19 cellular contexts compared by ENCODE assay signal in genomic region chr3:4997946-4998345, GRCh38. TPM values are rescaled to one million over a fixed set of nuclear protein-coding genes. Genes with fewer than 3 reads are reported as not detected.
DNase-seq lines count a peak whose midpoint lies in the region; ATAC-seq, FAIRE-seq and TF ChIP-seq lines count a peak whose summit lies in the region.
"Had no signal": no experiment of that assay in that cellular context is flagged by ENCODE, and none has a peak within 500 bp of the region (broad histone marks: within the 10 kb centered on the region; RNA-seq: fewer than 3 reads in every experiment).

No MANE protein-coding gene starts in this region.

- no peak overlapping the region for H3K56ac ChIP-seq in IMR-90 (ENCODE audit: extremely low read depth, insufficient read depth, low read length)

- peak overlapping the region; percentile 49 for H3K27ac Mint-ChIP-seq in activated CD8-positive, alpha-beta T cell treated with anti-CD3 and anti-CD28 coated beads for 36 hours
- no peak overlapping the region for H3K27ac Mint-ChIP-seq in activated CD8-positive, alpha-beta T cell treated with anti-CD3 and anti-CD28 coated beads, Interleukin-2, amount 10 ng/mL, durations not matched to agents 7 days and 5 days
- peak overlapping the region; percentile 60 for H3K27ac Mint-ChIP-seq in dendritic cell treated with granulocyte-macrophage colony-stimulating factor and Interleukin-4, amounts not matched to agents 40 ng/mL and 50 ng/mL, for 4 days
- H3K27ac Mint-ChIP-seq: CD4-positive, CD25-positive, alpha-beta regulatory T cell had no signal

- no peaks in the 10 kb centered on the region for H3K79me1 ChIP-seq in IMR-90 (ENCODE audit: low read depth in 1 of 2, low read length in 2 of 2)

- no peak overlapping the region for H3K14ac ChIP-seq in IMR-90 (replicated peaks; ENCODE audit: low read depth, low read length)

- no peak overlapping the region for H2AK5ac ChIP-seq in IMR-90 (ENCODE audit: low read depth, low read length)

- no peak overlapping the region for H2BK5ac ChIP-seq in IMR-90 (ENCODE audit: low read depth, low read length, poor library complexity, severe bottlenecking)

- no peak overlapping the region for H3K18ac ChIP-seq in IMR-90 (ENCODE audit: low read depth, low read length)

- no peak overlapping the region for H3K9ac ChIP-seq in IMR-90 (ENCODE audit: low read depth, low read length)
- H3K9ac ChIP-seq: BLaER1 had no signal

- in situ Hi-C loops in IMR-90 (cut with MboI; ENCODE audit: low sequenced_read_pairs), result no loop called here

- no peak for TF ChIP-seq CTCF in activated CD8-positive, alpha-beta T cell treated with anti-CD3 and anti-CD28 coated beads for 36 hours (IDR thresholded peaks at IDR 0.05)
- TF ChIP-seq CTCF in A549 (IDR thresholded peaks at IDR 0.05) (no peak), IMR-90 (conservative IDR thresholded peaks at IDR 0.05; ENCODE audit: low read depth, low read length) (no peak)

- H4K5ac ChIP-seq in IMR-90 (ENCODE audit: low read depth, low read length), result no peak overlapping the region

- no peaks in the 10 kb centered on the region for H3K36me3 Mint-ChIP-seq in activated CD8-positive, alpha-beta T cell treated with anti-CD3 and anti-CD28 coated beads for 36 hours (ENCODE audit: low read depth)
- no peaks in the 10 kb centered on the region for H3K36me3 Mint-ChIP-seq in activated CD8-positive, alpha-beta T cell treated with anti-CD3 and anti-CD28 coated beads, Interleukin-2, amount 10 ng/mL, durations not matched to agents 7 days and 5 days (ENCODE audit: low read depth)
- H3K36me3 Mint-ChIP-seq in dendritic cell treated with granulocyte-macrophage colony-stimulating factor and Interleukin-4, amounts not matched to agents 40 ng/mL and 50 ng/mL, for 4 days (ENCODE audit: low read depth), result no peaks in the 10 kb centered on the region
- H3K36me3 Mint-ChIP-seq: CD4-positive, CD25-positive, alpha-beta regulatory T cell had no signal

- no peaks in the 10 kb centered on the region for H3K9me3 ChIP-seq in A549
- no peaks in the 10 kb centered on the region for H3K9me3 ChIP-seq in IMR-90 (ENCODE audit: control insufficient read depth, insufficient read depth, low read length)
- H3K9me3 ChIP-seq: BLaER1 had no signal

- no peak overlapping the region for H2BK15ac ChIP-seq in IMR-90 (ENCODE audit: low read depth, low read length)

- dilution Hi-C loops in IMR-90 (cut with HindIII; ENCODE audit: low sequenced_read_pairs, unreplicated experiment), result no loop called here

- no peak for FAIRE-seq in A549 (lab: Jason Lieb, UNC)
- FAIRE-seq: D721Med had no signal

- TF ChIP-seq POLR2A in A549 (IDR thresholded peaks at IDR 0.05; ENCODE audit: low read length), result no peak
- TF ChIP-seq POLR2A in IMR-90 (IDR thresholded peaks at IDR 0.05; ENCODE audit: low read depth, low read length), result no peak

- H3K4me1 Mint-ChIP-seq in activated CD8-positive, alpha-beta T cell treated with anti-CD3 and anti-CD28 coated beads for 36 hours (ENCODE audit: low read depth), result peaks cover 42% of the 10 kb centered on the region
- peaks cover 74% of the 10 kb centered on the region for H3K4me1 Mint-ChIP-seq in activated CD8-positive, alpha-beta T cell treated with anti-CD3 and anti-CD28 coated beads, Interleukin-2, amount 10 ng/mL, durations not matched to agents 7 days and 5 days (ENCODE audit: low read depth)
- peaks cover 36% of the 10 kb centered on the region for H3K4me1 Mint-ChIP-seq in dendritic cell treated with granulocyte-macrophage colony-stimulating factor and Interleukin-4, amounts not matched to agents 40 ng/mL and 50 ng/mL, for 4 days (ENCODE audit: low read depth)
- H3K4me1 Mint-ChIP-seq: CD4-positive, CD25-positive, alpha-beta regulatory T cell had no signal

- no peaks in the 10 kb centered on the region for H3K27me3 ChIP-seq in IMR-90 (ENCODE audit: control insufficient read depth, insufficient read depth, low read length)
- H3K27me3 ChIP-seq: BLaER1 had no signal

- TF ChIP-seq EP300 in A549 (IDR thresholded peaks at IDR 0.05), result no peak

- POLR2A ChIA-PET in activated CD8-positive, alpha-beta T cell treated with anti-CD3 and anti-CD28 coated beads for 36 hours (lab: Charles Lee), result interaction anchor here (1.0 kb wide), 1 partner anchor 14 kb away, joined by 3 read pairs; no protein-coding TSS in a partner anchor
- POLR2A ChIA-PET in activated CD8-positive, alpha-beta T cell treated with anti-CD3 and anti-CD28 coated beads, Interleukin-2, amount 10 ng/mL, durations not matched to agents 7 days and 5 days (lab: Charles Lee), result interaction anchor here (8.0 kb wide), 1 partner anchor 13 kb away, joined by 73 read pairs; no protein-coding TSS in a partner anchor
- POLR2A ChIA-PET in A549 (lab: Yijun Ruan, JAX) (no interaction called here), IMR-90 (lab: Charles Lee; ENCODE audit: unreplicated experiment) (no interaction called here)

- H4K20me1 ChIP-seq in IMR-90 (ENCODE audit: insufficient read depth, low read length), result no peaks in the 10 kb centered on the region; the same call in 1 of the 2 replicates
- H4K20me1 ChIP-seq: BLaER1 had no signal

- H3K4me2 ChIP-seq in A549, result no peak overlapping the region
- H3K4me2 ChIP-seq in IMR-90 (ENCODE audit: low read depth, low read length), result no peak overlapping the region
- H3K4me2 ChIP-seq: BLaER1, PC-9 had no signal

- H3K27ac ChIP-seq in A549 (peak overlapping the region; percentile 27 to 70; a peak in 5 of 6 replicates), IMR-90 (ENCODE audit: insufficient read depth, low read length) (no peak overlapping the region)
- H3K27ac ChIP-seq: BLaER1, PC-9 had no signal

- H3K9me1 ChIP-seq in IMR-90 (ENCODE audit: insufficient read depth, low read length), result peaks cover 18% of the 10 kb centered on the region

- 93% methylated on average over 7 of the region's 7 CpGs for WGBS in A549 (ENCODE audit: missing lambda C conversion rate)
- no CpG with 5 or more reads among the region's 7 CpGs for WGBS in IMR-90 (ENCODE audit: extremely low coverage in 2 of 2, insufficient read length in 1 of 2), 2 experiments

- ATAC-seq in activated CD8-positive, alpha-beta T cell treated with anti-CD3 and anti-CD28 coated beads for 36 hours, result no peak
- no peak for ATAC-seq in activated CD8-positive, alpha-beta T cell treated with anti-CD3 and anti-CD28 coated beads, Interleukin-2, amount 10 ng/mL, durations not matched to agents 7 days and 5 days
- ATAC-seq in A549, result no peak
- no peak for ATAC-seq in IMR-90 (ENCODE audit: low read depth)
- ATAC-seq in HG03571 (IDR thresholded peaks at IDR 0.05; ENCODE audit: unreplicated experiment), result no peak

- no peak overlapping the region for H2BK20ac ChIP-seq in IMR-90 (ENCODE audit: low read depth, low read length)

- H3K23ac ChIP-seq in IMR-90 (ENCODE audit: low read depth, low read length), result no peak overlapping the region

- H3K27me3 Mint-ChIP-seq in activated CD8-positive, alpha-beta T cell treated with anti-CD3 and anti-CD28 coated beads for 36 hours, result no peaks in the 10 kb centered on the region
- no peaks in the 10 kb centered on the region for H3K27me3 Mint-ChIP-seq in activated CD8-positive, alpha-beta T cell treated with anti-CD3 and anti-CD28 coated beads, Interleukin-2, amount 10 ng/mL, durations not matched to agents 7 days and 5 days (ENCODE audit: low read depth)
- H3K27me3 Mint-ChIP-seq in dendritic cell treated with granulocyte-macrophage colony-stimulating factor and Interleukin-4, amounts not matched to agents 40 ng/mL and 50 ng/mL, for 4 days, result no peaks in the 10 kb centered on the region
- H3K27me3 Mint-ChIP-seq: CD4-positive, CD25-positive, alpha-beta regulatory T cell had no signal

- no peaks in the 10 kb centered on the region for H3K36me3 ChIP-seq in IMR-90 (ENCODE audit: control insufficient read depth, insufficient read depth, low read length)
- H3K36me3 ChIP-seq: BLaER1 had no signal

- peak overlapping the region; percentile 27; the same call in 1 of the 2 replicates for H3K4ac ChIP-seq in IMR-90 (ENCODE audit: low read depth, low read length)

- intact Hi-C loops in activated CD8-positive, alpha-beta T cell treated with anti-CD3 and anti-CD28 coated beads for 36 hours (cut with micrococcal nuclease), result no loop called here
- intact Hi-C loops in IMR-90 (cut with micrococcal nuclease), result no loop called here
- intact Hi-C loops in dendritic cell treated with granulocyte-macrophage colony-stimulating factor and Interleukin-4, amounts not matched to agents 40 ng/mL and 50 ng/mL, for 4 days (cut with micrococcal nuclease), result no loop called here

- BruUV-seq in IMR-90 (replicated peaks; lab: Mats Ljungman, UMichigan), result no TSS peak

- H3K4me1 ChIP-seq in A549 (peaks cover 46% of the 10 kb centered on the region), IMR-90 (ENCODE audit: control insufficient read depth, insufficient read depth, low read length) (peaks cover 9% of the 10 kb centered on the region)

- H2BK120ac ChIP-seq in IMR-90 (ENCODE audit: low read depth, low read length), result no peak overlapping the region

- no peak overlapping the region for H4K8ac ChIP-seq in IMR-90 (ENCODE audit: low read depth in 2 of 2, low read length in 2 of 2)

- H3K4me3 ChIP-seq in A549, result no peak overlapping the region
- no peak overlapping the region for H3K4me3 ChIP-seq in IMR-90 (ENCODE audit: insufficient read depth, low read depth, low read length)
- H3K4me3 ChIP-seq: BLaER1, PC-9 had no signal

- no peaks in the 10 kb centered on the region for H3K9me3 Mint-ChIP-seq in activated CD8-positive, alpha-beta T cell treated with anti-CD3 and anti-CD28 coated beads for 36 hours
- H3K9me3 Mint-ChIP-seq in activated CD8-positive, alpha-beta T cell treated with anti-CD3 and anti-CD28 coated beads, Interleukin-2, amount 10 ng/mL, durations not matched to agents 7 days and 5 days (ENCODE audit: insufficient read depth), result no peaks in the 10 kb centered on the region
- H3K9me3 Mint-ChIP-seq in dendritic cell treated with granulocyte-macrophage colony-stimulating factor and Interleukin-4, amounts not matched to agents 40 ng/mL and 50 ng/mL, for 4 days, result no peaks in the 10 kb centered on the region
- H3K9me3 Mint-ChIP-seq: CD4-positive, CD25-positive, alpha-beta regulatory T cell had no signal

- no peak overlapping the region for H4K91ac ChIP-seq in IMR-90 (ENCODE audit: insufficient read depth, low read depth, low read length)

- CTCF ChIA-PET in activated CD8-positive, alpha-beta T cell treated with anti-CD3 and anti-CD28 coated beads for 36 hours (lab: Charles Lee), result no interaction called here
- CTCF ChIA-PET in activated CD8-positive, alpha-beta T cell treated with anti-CD3 and anti-CD28 coated beads, Interleukin-2, amount 10 ng/mL, durations not matched to agents 7 days and 5 days (lab: Charles Lee), result interaction anchor here (1.2 to 1.8 kb wide), 2 partner anchors 10 to 28 kb away, joined by 3 to 8 read pairs; no protein-coding TSS in a partner anchor
- CTCF ChIA-PET in A549 (lab: Yijun Ruan, JAX) (interaction anchor here (0.6 to 3.7 kb wide), 2 partner anchors 15 to 16 kb away, joined by 3 to 19 read pairs; no protein-coding TSS in a partner anchor), IMR-90 (lab: Yijun Ruan, JAX) (no interaction called here)

- no peak overlapping the region for H2AFZ ChIP-seq in IMR-90 (replicated peaks; ENCODE audit: low read length, poor library complexity)
- H2AFZ ChIP-seq: PC-9 had no signal

- H3K4me3 Mint-ChIP-seq in activated CD8-positive, alpha-beta T cell treated with anti-CD3 and anti-CD28 coated beads for 36 hours, result no peak overlapping the region
- no peak overlapping the region for H3K4me3 Mint-ChIP-seq in activated CD8-positive, alpha-beta T cell treated with anti-CD3 and anti-CD28 coated beads, Interleukin-2, amount 10 ng/mL, durations not matched to agents 7 days and 5 days
- H3K4me3 Mint-ChIP-seq in dendritic cell treated with granulocyte-macrophage colony-stimulating factor and Interleukin-4, amounts not matched to agents 40 ng/mL and 50 ng/mL, for 4 days, result no peak overlapping the region
- H3K4me3 Mint-ChIP-seq: CD4-positive, CD25-positive, alpha-beta regulatory T cell had no signal

- H2AK9ac ChIP-seq in IMR-90 (replicated peaks; ENCODE audit: low read depth, low read length, poor library complexity), result no peak overlapping the region

- TF ChIP-seq RAD21 in A549 (conservative IDR thresholded peaks at IDR 0.05 in 1 of 2, IDR thresholded peaks at IDR 0.05 in 1 of 2) (no peak), IMR-90 (IDR thresholded peaks at IDR 0.05; ENCODE audit: low read length) (no peak)

- no peak for DNase-seq in activated CD8-positive, alpha-beta T cell treated with anti-CD3 and anti-CD28 coated beads for 36 hours
- no peak for DNase-seq in activated CD8-positive, alpha-beta T cell treated with anti-CD3 and anti-CD28 coated beads, Interleukin-2, amount 10 ng/mL, durations not matched to agents 7 days and 5 days
- DNase-seq in A549 (ENCODE audit: low read depth in 1 of 2, low spot score in 1 of 2) (no peak), IMR-90 (no peak), LoVo (ENCODE audit: low spot score) (no peak), SHP77 treated with DMSO at 0.1 percent for 48 hours (lab: John Stamatoyannopoulos, UW) (no peak)
- DNase-seq: CD4-positive, CD25-positive, alpha-beta regulatory T cell; KBM-7; MM.1S; NCI-H1694; NCI-H2029 treated with DMSO at 0.1 percent for 48 hours; NCI-H526 treated with DMSO at 0.1 percent for 48 hours; PC-9; RPMI8226; SHP77 had no signal

RNA-seq across cellular contexts. Expression of gene BHLHE40, which starts 18.7 kb away (rescaled TPM):
- total RNA-seq in activated CD8-positive, alpha-beta T cell treated with anti-CD3 and anti-CD28 coated beads for 36 hours, result 100 to 1,000 TPM; 456 to 470 TPM
- total RNA-seq in activated CD8-positive, alpha-beta T cell treated with anti-CD3 and anti-CD28 coated beads, Interleukin-2, amount 10 ng/mL, durations not matched to agents 7 days and 5 days, result 100 to 1,000 TPM; 209 to 219 TPM
- polyA plus RNA-seq in A549 (2011; rRNA removed) (160 and 171 TPM in 2 replicates), A549 (2017; fragmentation: RNase III; extraction: RNeasy Plus Mini Kit Qiagen cat#74134 plus additional on column Dnase treatment) (65.7 to 105 TPM (median 102 TPM) in 3 replicates), IMR-90 (2012; rRNA removed) (31.1 and 31.8 TPM in 2 replicates)
- polyA plus RNA-seq in A549 (2012; cell fraction: cytosol; rRNA removed), result 90.0 and 114 TPM in 2 replicates
- 210 and 265 TPM in 2 replicates for polyA plus RNA-seq in A549 (2012; cell fraction: nucleus; rRNA removed)
- 221 and 248 TPM in 2 replicates for polyA minus RNA-seq in A549 (2011; rRNA and poly(A)+ RNA removed)
- total RNA-seq in IMR-90 (2012; rRNA removed), result 22.8 and 24.2 TPM in 2 replicates
- 26.0 and 43.6 TPM in 2 replicates for polyA plus RNA-seq in IMR-90 (2012; cell fraction: cytosol; rRNA removed)
- polyA plus RNA-seq in IMR-90 (2012; cell fraction: nucleus; rRNA removed; ENCODE audit: low replicate concordance), result 147 and 366 TPM in 2 replicates

Comparison
In these comparisons a context has a peak if more than half of its experiments do, and no peak if none do; other contexts are left out.
1. CTCF ChIA-PET loops: an anchor here in activated CD8-positive, alpha-beta T cell treated with anti-CD3 and anti-CD28 coated beads, Interleukin-2, amount 10 ng/mL, durations not matched to agents 7 days and 5 days (1.2 to 1.8 kb wide) and A549 (0.6 to 3.7 kb wide); none called in activated CD8-positive, alpha-beta T cell treated with anti-CD3 and anti-CD28 coated beads for 36 hours and IMR-90.
2. POLR2A ChIA-PET loops: an anchor here in activated CD8-positive, alpha-beta T cell treated with anti-CD3 and anti-CD28 coated beads for 36 hours (1.0 kb wide) and activated CD8-positive, alpha-beta T cell treated with anti-CD3 and anti-CD28 coated beads, Interleukin-2, amount 10 ng/mL, durations not matched to agents 7 days and 5 days (8.0 kb wide); none called in A549 and IMR-90.